8 cellular contexts compared by ENCODE assay signal in the genomic region with DNA sequence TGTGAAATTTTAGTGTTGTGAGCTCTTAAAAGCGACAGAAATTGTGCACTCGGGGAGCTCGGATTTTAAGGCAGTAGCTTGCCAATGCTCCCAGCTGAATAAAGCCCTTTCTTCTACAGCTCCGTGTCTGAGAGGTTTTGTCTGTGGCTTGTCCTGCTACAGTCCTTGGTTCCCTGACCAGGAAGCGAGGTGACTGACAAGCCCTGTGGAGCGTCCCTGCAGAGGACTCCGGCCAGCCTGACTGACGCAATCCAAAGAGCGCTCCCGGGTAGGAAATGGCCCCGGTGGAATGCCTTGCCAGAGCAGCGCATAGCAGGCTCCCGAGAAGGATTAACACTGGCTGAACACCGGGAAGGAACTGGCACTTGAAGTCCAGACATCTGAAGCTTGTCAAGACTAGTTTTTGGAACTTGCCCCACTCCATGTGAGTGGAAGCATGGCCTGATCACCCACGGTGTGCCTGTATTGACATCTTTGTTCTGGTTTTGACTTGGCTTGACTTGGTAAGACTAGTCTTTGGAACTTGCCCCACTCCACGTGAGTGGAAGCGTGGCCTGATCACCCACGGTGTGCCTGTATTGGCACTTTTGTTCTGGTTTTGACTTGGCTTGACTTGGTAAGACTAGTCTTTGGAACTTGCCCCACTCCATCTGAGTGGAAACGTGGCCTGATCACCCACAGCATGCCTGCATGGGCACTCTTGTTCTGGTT. TPM values are rescaled to one million over a fixed set of nuclear protein-coding genes. Genes with fewer than 3 reads are reported as not detected.
DNase-seq lines count a peak whose midpoint lies in the region; ATAC-seq and TF ChIP-seq lines count a peak whose summit lies in the region.
"Not testable (repeated sequence)": the region's sequence is repeated elsewhere in the genome, so short reads cannot be mapped to it uniquely, and the experiment has no call there.

No MANE protein-coding gene starts in this region.

- TF ChIP-seq CTCF in Calu3 (IDR thresholded peaks at IDR 0.05; ENCODE audit: unreplicated experiment); IMR-90 (conservative IDR thresholded peaks at IDR 0.05; ENCODE audit: low read depth, low read length); MCF 10A (IDR thresholded peaks at IDR 0.05; ENCODE audit: unreplicated experiment); fibroblast of pulmonary artery (IDR thresholded peaks at IDR 0.05; ENCODE audit: low read length, missing control alignments); right lobe of liver (IDR thresholded peaks at IDR 0.05); transverse colon (IDR thresholded peaks at IDR 0.05): not testable (repeated sequence)

- H2BK20ac ChIP-seq in IMR-90 (ENCODE audit: low read depth, low read length) = 0 out of 2 replicates have a peak overlapping the region, but pooled peaks have one; percentile 41

- not testable (repeated sequence) for H3K23ac ChIP-seq in IMR-90 (ENCODE audit: low read depth, low read length)

- BruUV-seq in Calu3 (replicated peaks; lab: Mats Ljungman, UMichigan) = TSS peak; percentile 66
- not testable (repeated sequence) for BruUV-seq in IMR-90 (replicated peaks; lab: Mats Ljungman, UMichigan)
- TSS peak; percentile 59 for BruUV-seq in MCF 10A (replicated peaks; lab: Mats Ljungman, UMichigan)

- H3K27me3 ChIP-seq in IMR-90 (ENCODE audit: control insufficient read depth, insufficient read depth, low read length); right lobe of liver; transverse colon: not testable (repeated sequence)

- H3K14ac ChIP-seq in IMR-90 (replicated peaks; ENCODE audit: low read depth, low read length) = not testable (repeated sequence)

- POLR2A ChIA-PET in IMR-90 (lab: Charles Lee; ENCODE audit: unreplicated experiment); activated CD4-positive, alpha-beta T cell treated with anti-CD3 and anti-CD28 coated beads for 36 hours (lab: Charles Lee): not testable (repeated sequence)
- POLR2A ChIA-PET in MCF 10A (lab: Yijun Ruan, JAX) = interaction anchor here (0.6 to 4.9 kb wide), 22 partner anchors 8 to 560 kb away, joined by 3 to 78 read pairs (median 5); partner anchors contain the start of genes AGBL3, BPGM, TMEM140 and WDR91

- H3K27me3 Mint-ChIP-seq in Calu3 (ENCODE audit: unreplicated experiment); activated CD4-positive, alpha-beta T cell treated with anti-CD3 and anti-CD28 coated beads for 36 hours; MCF 10A (ENCODE audit: insufficient read depth, unreplicated experiment): not testable (repeated sequence)

- intact Hi-C loops in Calu3 (cut with micrococcal nuclease; ENCODE audit: unreplicated experiment) (loop anchor here (2.0 to 10.0 kb wide), 4 partner anchors 83 to 527 kb away; partner anchors contain the start of genes AGBL3 and BPGM), IMR-90 (cut with micrococcal nuclease) (loop anchor here (2.0 kb wide), 3 partner anchors 185 to 481 kb away; partner anchors contain the start of gene AGBL3), MCF 10A (cut with micrococcal nuclease) (loop anchor here (5.0 to 10.0 kb wide), 2 partner anchors 219 to 527 kb away; partner anchors contain the start of gene BPGM), transverse colon (cut with DNase I; ENCODE audit: low total_unique reads) (loop anchor here (2.0 kb wide), 1 partner anchor 183 kb away; no protein-coding TSS in a partner anchor)
- intact Hi-C loops in activated CD4-positive, alpha-beta T cell treated with anti-CD3 and anti-CD28 coated beads for 36 hours (cut with DNase I, micrococcal nuclease) = loop anchor here (2.0 to 5.0 kb wide), 3 partner anchors 386 to 539 kb away; partner anchors contain the start of genes BPGM (in 2 of the 2) and NUP205 (in 1 of the 2)
- intact Hi-C loops in right lobe of liver (cut with DNase I) = not testable (repeated sequence)

- 91% methylated on average over 10 of the region's 19 CpGs; no CpG with 5 or more reads in 1 of the 2 experiments for WGBS in IMR-90 (ENCODE audit: extremely low coverage in 2 of 2, insufficient read length in 1 of 2), 2 experiments
- WGBS in right lobe of liver (ENCODE audit: insufficient coverage, low coverage, low lambda C conversion rate, missing lambda C conversion rate) = 9% methylated on average over 15 of the region's 19 CpGs
- 70 to 100% methylated on average over 1 to 19 of the region's 19 CpGs for WGBS in transverse colon (ENCODE audit: low coverage in 1 of 2), 2 donors

- in situ Hi-C loops in IMR-90 (cut with MboI; ENCODE audit: low sequenced_read_pairs) = not testable (repeated sequence)
- in situ Hi-C loops in transverse colon (cut with MboI; ENCODE audit: low pct_ligation_motif_present in 1 of 4, low pct_unique_long_range_greater_than_20kb in 1 of 4, low sequenced_read_pairs in 3 of 4) = loop anchor here in 2 of 4 donors (25.0 kb wide), 2 partner anchors 484 to 509 kb away; no protein-coding TSS in a partner anchor

- H2BK5ac ChIP-seq in IMR-90 (ENCODE audit: low read depth, low read length, poor library complexity, severe bottlenecking) = not testable (repeated sequence)

- H3K56ac ChIP-seq in IMR-90 (ENCODE audit: extremely low read depth, insufficient read depth, low read length) = not testable (repeated sequence)

- not testable (repeated sequence) for H4K20me1 ChIP-seq in IMR-90 (ENCODE audit: insufficient read depth, low read length)

- H3K9me3 Mint-ChIP-seq in Calu3 (ENCODE audit: low read depth, unreplicated experiment); activated CD4-positive, alpha-beta T cell treated with anti-CD3 and anti-CD28 coated beads for 36 hours (ENCODE audit: low read depth); MCF 10A (ENCODE audit: unreplicated experiment): not testable (repeated sequence)

- not testable (repeated sequence) for H3K9ac ChIP-seq in IMR-90 (ENCODE audit: low read depth, low read length)

- H3K4me2 ChIP-seq in IMR-90 (ENCODE audit: low read depth, low read length) = not testable (repeated sequence)

- H2BK120ac ChIP-seq in IMR-90 (ENCODE audit: low read depth, low read length) = not testable (repeated sequence)

- H3K4me3 Mint-ChIP-seq in Calu3 (ENCODE audit: low read depth, unreplicated experiment) (peak overlapping the region; percentile 78), MCF 10A (ENCODE audit: unreplicated experiment) (peak overlapping the region; percentile 79)
- peak overlapping the region; percentile 62 for H3K4me3 Mint-ChIP-seq in activated CD4-positive, alpha-beta T cell treated with anti-CD3 and anti-CD28 coated beads for 36 hours

- H3K79me1 ChIP-seq in IMR-90 (ENCODE audit: low read depth in 1 of 2, low read length in 2 of 2) = peaks cover 30 to 33% of the 10 kb centered on the region in 2 experiments

- not testable (repeated sequence) for H2BK15ac ChIP-seq in IMR-90 (ENCODE audit: low read depth, low read length)

- dilution Hi-C loops in IMR-90 (cut with HindIII; ENCODE audit: low sequenced_read_pairs, unreplicated experiment) = not testable (repeated sequence)

- H3K4me1 ChIP-seq in IMR-90 (ENCODE audit: control insufficient read depth, insufficient read depth, low read length) = peaks cover 12% of the 10 kb centered on the region
- peaks cover 0 to 32% (median 6%) of the 10 kb centered on the region in 4 donors for H3K4me1 ChIP-seq in right lobe of liver
- H3K4me1 ChIP-seq in transverse colon = peaks cover 13 to 36% (median 25%) of the 10 kb centered on the region in 4 donors

- not testable (repeated sequence) for H2AFZ ChIP-seq in IMR-90 (replicated peaks; ENCODE audit: low read length, poor library complexity)

- H3K4me1 Mint-ChIP-seq in Calu3 (ENCODE audit: low read depth, unreplicated experiment) (peaks cover 55% of the 10 kb centered on the region), MCF 10A (ENCODE audit: insufficient read depth, unreplicated experiment) (peaks cover 45% of the 10 kb centered on the region)
- peaks cover 43% of the 10 kb centered on the region for H3K4me1 Mint-ChIP-seq in activated CD4-positive, alpha-beta T cell treated with anti-CD3 and anti-CD28 coated beads for 36 hours

- not testable (repeated sequence) for ATAC-seq in IMR-90 (ENCODE audit: low read depth); activated CD4-positive, alpha-beta T cell treated with anti-CD3 and anti-CD28 coated beads for 36 hours
- ATAC-seq in right lobe of liver = peak; percentile 29 to 63 (median 50)

- not testable (repeated sequence) for H3K18ac ChIP-seq in IMR-90 (ENCODE audit: low read depth, low read length)

- peak overlapping the region; percentile 54 to 96; a peak in 3 of 4 replicates for H4K8ac ChIP-seq in IMR-90 (ENCODE audit: low read depth in 2 of 2, low read length in 2 of 2)

- not testable (repeated sequence) for TF ChIP-seq EP300 in transverse colon (IDR thresholded peaks at IDR 0.05; ENCODE audit: low read depth)

- not testable (repeated sequence) for TF ChIP-seq POLR2A in IMR-90 (IDR thresholded peaks at IDR 0.05; ENCODE audit: low read depth, low read length); transverse colon (IDR thresholded peaks at IDR 0.05)
- peak; percentile 70 for TF ChIP-seq POLR2A in right lobe of liver (IDR thresholded peaks at IDR 0.05)

- H3K27ac ChIP-seq in IMR-90 (ENCODE audit: insufficient read depth, low read length) = not testable (repeated sequence)
- peak overlapping the region; percentile 97 to 99 (median 98) for H3K27ac ChIP-seq in right lobe of liver
- peak overlapping the region; percentile 92 to 97 (median 96) for H3K27ac ChIP-seq in transverse colon

- not testable (repeated sequence) for H2AK5ac ChIP-seq in IMR-90 (ENCODE audit: low read depth, low read length)

- not testable (repeated sequence) for TF ChIP-seq RAD21 in IMR-90 (IDR thresholded peaks at IDR 0.05; ENCODE audit: low read length)

- H3K36me3 Mint-ChIP-seq in Calu3 (ENCODE audit: insufficient read depth, unreplicated experiment) = peaks cover 88% of the 10 kb centered on the region
- H3K36me3 Mint-ChIP-seq in activated CD4-positive, alpha-beta T cell treated with anti-CD3 and anti-CD28 coated beads for 36 hours (ENCODE audit: low read depth) = peaks cover 29% of the 10 kb centered on the region
- H3K36me3 Mint-ChIP-seq in MCF 10A (ENCODE audit: insufficient read depth, unreplicated experiment) = peaks cover 27% of the 10 kb centered on the region

- H3K4ac ChIP-seq in IMR-90 (ENCODE audit: low read depth, low read length) = not testable (repeated sequence)

- CTCF ChIA-PET in Calu3 (lab: Charles Lee) (interaction anchor here (0.6 to 1.6 kb wide), 2 partner anchors 41 to 185 kb away, joined by 4 to 7 read pairs; partner anchors contain the start of gene AGBL3), IMR-90 (lab: Yijun Ruan, JAX) (interaction anchor here (0.6 to 3.7 kb wide), 6 partner anchors 9 to 484 kb away, joined by 3 to 17 read pairs (median 4); partner anchors contain the start of gene AGBL3), MCF 10A (lab: Yijun Ruan, JAX) (interaction anchor here (0.6 to 2.1 kb wide), 11 partner anchors 8 to 1346 kb away, joined by 3 to 8 read pairs (median 3); no protein-coding TSS in a partner anchor)
- CTCF ChIA-PET in activated CD4-positive, alpha-beta T cell treated with anti-CD3 and anti-CD28 coated beads for 36 hours (lab: Charles Lee) = interaction anchor here (1.0 to 4.0 kb wide), 5 partner anchors 9 to 537 kb away, joined by 3 to 38 read pairs (median 8); partner anchors contain the start of genes AGBL3 and TMEM140

- H4K91ac ChIP-seq in IMR-90 (ENCODE audit: insufficient read depth, low read depth, low read length) = not testable (repeated sequence)

- peak overlapping the region; percentile 95 for H3K27ac Mint-ChIP-seq in Calu3 (ENCODE audit: unreplicated experiment)
- H3K27ac Mint-ChIP-seq in activated CD4-positive, alpha-beta T cell treated with anti-CD3 and anti-CD28 coated beads for 36 hours = peak overlapping the region; percentile 76
- peak overlapping the region; percentile 88 for H3K27ac Mint-ChIP-seq in MCF 10A (ENCODE audit: low read depth, unreplicated experiment)

- H4K5ac ChIP-seq in IMR-90 (ENCODE audit: low read depth, low read length) = peak overlapping the region; percentile 20; the same call in 1 of the 2 replicates

- H3K4me3 ChIP-seq in IMR-90 (ENCODE audit: insufficient read depth, low read depth, low read length); fibroblast of pulmonary artery (replicated peaks; ENCODE audit: low read depth, low read length); transverse colon: not testable (repeated sequence)
- peak overlapping the region; percentile 25 to 88 (median 33) for H3K4me3 ChIP-seq in right lobe of liver

- peaks cover 20% of the 10 kb centered on the region for H3K9me1 ChIP-seq in IMR-90 (ENCODE audit: insufficient read depth, low read length)

- peaks cover 20% of the 10 kb centered on the region for H3K36me3 ChIP-seq in IMR-90 (ENCODE audit: control insufficient read depth, insufficient read depth, low read length)
- H3K36me3 ChIP-seq in right lobe of liver = peaks cover 0 to 15% (median 0%) of the 10 kb centered on the region in 4 donors
- H3K36me3 ChIP-seq in transverse colon = not testable (repeated sequence)

- not testable (repeated sequence) for H2AK9ac ChIP-seq in IMR-90 (replicated peaks; ENCODE audit: low read depth, low read length, poor library complexity)

- not testable (repeated sequence) for H3K9me3 ChIP-seq in IMR-90 (ENCODE audit: control insufficient read depth, insufficient read depth, low read length); right lobe of liver; transverse colon

- DNase-seq in Calu3 = peak; percentile 81
- DNase-seq in IMR-90 = not testable (repeated sequence)
- DNase-seq in activated CD4-positive, alpha-beta T cell treated with anti-CD3 and anti-CD28 coated beads for 36 hours = peak; percentile 31
- peak; percentile 77 for DNase-seq in MCF 10A (ENCODE audit: unreplicated experiment)
- DNase-seq in fibroblast of pulmonary artery (ENCODE audit: low read depth) = peak; percentile 27
- peak; percentile 77 to 92 (median 80) for DNase-seq in right lobe of liver
- peak; percentile 81 for DNase-seq in pons (ENCODE audit: low spot score)
- DNase-seq in transverse colon = peak; percentile 52

RNA-seq across cellular contexts. Expression of gene CYREN, which starts 1.2 kb away (rescaled TPM):
- total RNA-seq in Calu3 (2022) = 84.8 and 89.0 TPM in 2 replicates
- 26.5 and 33.1 TPM in 2 replicates for total RNA-seq in IMR-90 (2012; rRNA removed)
- 24.2 and 29.2 TPM in 2 replicates for polyA plus RNA-seq in IMR-90 (2012; rRNA removed)
- 20.1 and 21.8 TPM in 2 replicates for polyA plus RNA-seq in IMR-90 (2012; cell fraction: cytosol; rRNA removed)
- polyA plus RNA-seq in IMR-90 (2012; cell fraction: nucleus; rRNA removed; ENCODE audit: low replicate concordance) = 13.8 and 18.6 TPM in 2 replicates
- 10 to 100 TPM; 32.6 to 40.5 TPM for total RNA-seq in activated CD4-positive, alpha-beta T cell treated with anti-CD3 and anti-CD28 coated beads for 36 hours
- 66.0 and 71.0 TPM in 2 replicates for total RNA-seq in MCF 10A (2022)
- 10 to 100 TPM; 11.5 to 17.1 (median 15.0) TPM for total RNA-seq in right lobe of liver
- total RNA-seq in transverse colon = 10 to 100 TPM; 30.8 to 88.3 (median 37.8) TPM

RNA-seq across cellular contexts. Expression of gene TMEM140, which starts 23.9 kb away (rescaled TPM):
- total RNA-seq in Calu3 (2022) (4.2 and 11.4 TPM in 2 replicates), IMR-90 (2012; rRNA removed) (0.28 and 0.72 TPM in 2 replicates), MCF 10A (2022) (not detected in 2 replicates), right lobe of liver (10 to 100 TPM; 31.2 to 58.9 (median 37.4) TPM), transverse colon (10 to 100 TPM in 3 of 4 donors, 1 to 10 TPM in 1; 4.8 to 36.3 (median 28.9) TPM)
- 0.23 and 0.24 TPM in 2 replicates for polyA plus RNA-seq in IMR-90 (2012; rRNA removed)
- polyA plus RNA-seq in IMR-90 (2012; cell fraction: cytosol; rRNA removed) = 0.16 and 0.56 TPM in 2 replicates
- 0.14 and 0.44 TPM in 2 replicates for polyA plus RNA-seq in IMR-90 (2012; cell fraction: nucleus; rRNA removed; ENCODE audit: low replicate concordance)
- total RNA-seq in activated CD4-positive, alpha-beta T cell treated with anti-CD3 and anti-CD28 coated beads for 36 hours = 10 to 100 TPM; 10.8 to 12.1 TPM

RNA-seq across cellular contexts. Expression of gene WDR91, which starts 39.6 kb away (rescaled TPM):
- 21.2 and 24.3 TPM in 2 replicates for total RNA-seq in Calu3 (2022)
- 5.2 and 6.4 TPM in 2 replicates for total RNA-seq in IMR-90 (2012; rRNA removed)
- polyA plus RNA-seq in IMR-90 (2012; rRNA removed) = 10.3 and 10.6 TPM in 2 replicates
- 4.0 and 5.4 TPM in 2 replicates for polyA plus RNA-seq in IMR-90 (2012; cell fraction: cytosol; rRNA removed)
- 33.6 and 39.3 TPM in 2 replicates for polyA plus RNA-seq in IMR-90 (2012; cell fraction: nucleus; rRNA removed; ENCODE audit: low replicate concordance)
- total RNA-seq in activated CD4-positive, alpha-beta T cell treated with anti-CD3 and anti-CD28 coated beads for 36 hours = 10 to 100 TPM; 11.8 to 12.0 TPM
- total RNA-seq in MCF 10A (2022) = 6.7 and 7.3 TPM in 2 replicates
- total RNA-seq in right lobe of liver = 10 to 100 TPM in 1 of 6 experiments, 1 to 10 TPM in 5; 6.0 to 11.5 (median 8.6) TPM
- 10 to 100 TPM in 2 of 4 donors, 1 to 10 TPM in 2; 6.7 to 19.9 (median 12.6) TPM for total RNA-seq in transverse colon
